In genomic region chr5:59322058-59322457, GRCh38 we compare ENCODE assay signal across 22 cellular contexts.
"Had no signal": no experiment of that assay in that cellular context is flagged by ENCODE, and none has a peak within 500 bp of the region (broad histone marks: within the 10 kb centered on the region; RNA-seq: fewer than 3 reads in every experiment).

No MANE protein-coding gene starts in this region.

- H3K9ac ChIP-seq: neural progenitor cell had no signal

- H3K4me3 ChIP-seq: esophagus squamous epithelium, neural progenitor cell, upper lobe of left lung, vagina had no signal

- ATAC-seq: naive thymus-derived CD8-positive, alpha-beta T cell had no signal

- H3K27ac ChIP-seq: epithelial cell of prostate, esophagus squamous epithelium, neural progenitor cell, upper lobe of left lung, vagina had no signal

- H3K27me3 ChIP-seq: esophagus squamous epithelium, neural progenitor cell, upper lobe of left lung, vagina had no signal

- H3K36me3 ChIP-seq: esophagus squamous epithelium, neural progenitor cell, upper lobe of left lung, vagina had no signal

- H3K9me3 ChIP-seq: esophagus squamous epithelium, upper lobe of left lung, vagina had no signal

- DNase-seq: activated CD4-positive, alpha-beta T cell treated with anti-CD3 and anti-CD28 coated beads for 4 hours; activated CD4-positive, alpha-beta T cell treated with anti-CD3 and anti-CD28 coated beads, Interleukin-2, amount 50 U/mL, for 4 hours; activated CD8-positive, alpha-beta memory T cell treated with anti-CD3 and anti-CD28 coated beads, Interleukin-2, amount 50 U/mL, for 4 hours; activated gamma-delta T cell; activated naive CD4-positive, alpha-beta T cell treated with anti-CD3 and anti-CD28 coated beads, Interleukin-2, amount 10 ng/mL, durations not matched to agents 7 days and 5 days; activated T-cell treated with anti-CD3 and anti-CD28 coated beads, Interleukin-2, amount 50 U/mL, for 1 hour; amniotic stem cell; dermis blood vessel endothelial cell; effector CD4-positive, alpha-beta T cell; esophagus squamous epithelium; foreskin melanocyte; kidney glomerular epithelial cell; mammary epithelial cell; naive thymus-derived CD8-positive, alpha-beta T cell; occipital lobe; stimulated activated CD4-positive, alpha-beta T cell treated with anti-CD3 and anti-CD28 coated beads, Interleukin-12 subunit alpha, Interleukin-12 subunit beta, amount 100 ng/mL, for 4 hours; stimulated activated CD4-positive, alpha-beta T cell treated with anti-CD3 and anti-CD28 coated beads, Interleukin-4, amount 100 ng/mL, for 1 hour; substantia nigra; upper lobe of left lung had no signal
